In the genomic region with DNA sequence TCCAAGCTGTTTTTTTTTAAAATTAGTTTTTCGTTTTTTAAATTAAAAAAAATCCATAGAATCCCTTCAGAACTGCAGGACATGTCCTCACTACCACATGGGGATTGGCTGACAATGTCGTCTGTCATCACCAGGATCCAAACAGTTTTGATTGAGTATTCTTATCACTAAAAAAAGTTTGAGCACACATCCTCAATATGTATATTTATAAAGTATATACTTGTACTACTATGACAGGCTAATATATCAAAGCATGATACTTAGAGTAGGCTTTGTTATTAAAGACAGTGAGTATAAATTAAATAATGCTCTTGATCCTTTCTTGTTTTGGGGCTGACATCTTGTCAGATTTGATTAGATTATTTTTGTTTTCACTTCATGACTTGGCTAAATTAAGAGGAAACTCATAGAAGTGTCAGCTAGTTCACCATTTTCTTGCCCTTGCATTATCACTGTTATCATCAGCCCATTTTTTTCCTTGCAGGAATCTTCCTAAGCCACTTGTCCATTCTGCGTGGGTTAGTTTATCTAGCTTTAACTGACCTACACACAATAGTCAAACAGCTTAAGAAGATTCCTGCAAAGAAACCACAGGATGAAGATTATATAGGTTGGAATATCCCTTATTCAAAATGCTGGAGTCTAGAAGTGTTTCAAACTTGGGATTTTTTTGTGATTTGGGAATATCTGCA, we compare ENCODE assay signal across 2 cellular contexts.
TF ChIP-seq lines count a peak whose summit lies in the region.

No MANE protein-coding gene starts in this region.

TF ChIP-seq in A549, 52 proteins besides CTCF, POLR2A, EP300 and RAD21:
- no peak for TF ChIP-seq CEBPB (IDR thresholded peaks at IDR 0.05)
- no peak for TF ChIP-seq ZSCAN20 (CRISPR knock-in tag; IDR thresholded peaks at IDR 0.05)
- TF ChIP-seq, protein P1, sequence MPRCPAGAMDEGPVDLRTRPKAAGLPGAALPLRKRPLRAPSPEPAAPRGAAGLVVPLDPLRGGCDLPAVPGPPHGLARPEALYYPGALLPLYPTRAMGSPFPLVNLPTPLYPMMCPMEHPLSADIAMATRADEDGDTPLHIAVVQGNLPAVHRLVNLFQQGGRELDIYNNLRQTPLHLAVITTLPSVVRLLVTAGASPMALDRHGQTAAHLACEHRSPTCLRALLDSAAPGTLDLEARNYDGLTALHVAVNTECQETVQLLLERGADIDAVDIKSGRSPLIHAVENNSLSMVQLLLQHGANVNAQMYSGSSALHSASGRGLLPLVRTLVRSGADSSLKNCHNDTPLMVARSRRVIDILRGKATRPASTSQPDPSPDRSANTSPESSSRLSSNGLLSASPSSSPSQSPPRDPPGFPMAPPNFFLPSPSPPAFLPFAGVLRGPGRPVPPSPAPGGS (IDR thresholded peaks at IDR 0.05): no peak
- TF ChIP-seq, protein P2, sequence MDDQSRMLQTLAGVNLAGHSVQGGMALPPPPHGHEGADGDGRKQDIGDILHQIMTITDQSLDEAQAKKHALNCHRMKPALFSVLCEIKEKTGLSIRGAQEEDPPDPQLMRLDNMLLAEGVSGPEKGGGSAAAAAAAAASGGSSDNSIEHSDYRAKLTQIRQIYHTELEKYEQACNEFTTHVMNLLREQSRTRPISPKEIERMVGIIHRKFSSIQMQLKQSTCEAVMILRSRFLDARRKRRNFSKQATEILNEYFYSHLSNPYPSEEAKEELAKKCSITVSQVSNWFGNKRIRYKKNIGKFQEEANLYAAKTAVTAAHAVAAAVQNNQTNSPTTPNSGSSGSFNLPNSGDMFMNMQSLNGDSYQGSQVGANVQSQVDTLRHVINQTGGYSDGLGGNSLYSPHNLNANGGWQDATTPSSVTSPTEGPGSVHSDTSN (IDR thresholded peaks at IDR 0.05): no peak
- TF ChIP-seq CBX8 (IDR thresholded peaks at IDR 0.05): no peak

TF ChIP-seq in K562, 482 proteins besides CTCF, POLR2A, EP300 and RAD21 (continues in another document):
- TF ChIP-seq ZNF696 (CRISPR knock-in tag; conservative IDR thresholded peaks at IDR 0.05) (no peak), CHD1 (IDR thresholded peaks at IDR 0.05; ENCODE audit: low read length) (no peak), ZNF174 (CRISPR knock-in tag; IDR thresholded peaks at IDR 0.05) (no peak), KDM4B (IDR thresholded peaks at IDR 0.05; ENCODE audit: borderline replicate concordance in 2 of 2, low read depth in 1 of 2) (no peak), ZNF316 (IDR thresholded peaks at IDR 0.05) (peak; percentile 18; the same call in 1 of the 2 replicates), NFE2 (IDR thresholded peaks at IDR 0.05; ENCODE audit: low read depth) (peak; percentile 60), NFIC (IDR thresholded peaks at IDR 0.05) (no peak), CBFA2T2 (conservative IDR thresholded peaks at IDR 0.05) (0 out of 2 replicates have a peak, but pooled peaks have one; percentile 9), MAFG (tag; conservative IDR thresholded peaks at IDR 0.05) (peak; percentile 46), ZNF384 (IDR thresholded peaks at IDR 0.05; ENCODE audit: low read depth, low read length) (peak; percentile 59; the same call in 1 of the 2 replicates), RNF2 (IDR thresholded peaks at IDR 0.05) (no peak), CHD4 (IDR thresholded peaks at IDR 0.05; ENCODE audit: insufficient read depth, insufficient replicate concordance, low read depth, low read length, poor library complexity, severe bottlenecking) (no peak), ARID1B (IDR thresholded peaks at IDR 0.05) (peak; percentile 48; the same call in 1 of the 2 replicates), RCOR1 (IDR thresholded peaks at IDR 0.05; ENCODE audit: borderline replicate concordance in 1 of 2, low read depth in 2 of 2, low read length in 2 of 2) (peak in 1 of 2 experiments; percentile 37; a peak in 1 of 4 replicates), ZNF41 (CRISPR knock-in tag; conservative IDR thresholded peaks at IDR 0.05) (no peak), MEIS2 (IDR thresholded peaks at IDR 0.05; ENCODE audit: partially characterized antibody) (peak; percentile 69), SREBF2 (CRISPR knock-in tag; IDR thresholded peaks at IDR 0.05) (no peak), NEUROD1 (IDR thresholded peaks at IDR 0.05; ENCODE audit: borderline replicate concordance, low read depth, low read length, partially characterized antibody) (no peak), SUPT5H (IDR thresholded peaks at IDR 0.05) (no peak), MTA3 (IDR thresholded peaks at IDR 0.05; ENCODE audit: borderline replicate concordance) (no peak), ZKSCAN8 (CRISPR knock-in tag; IDR thresholded peaks at IDR 0.05) (no peak), KDM5B (IDR thresholded peaks at IDR 0.05; ENCODE audit: insufficient replicate concordance, low read depth, low read length) (no peak), BHLHE40 (IDR thresholded peaks at IDR 0.05; ENCODE audit: low read length) (no peak), ZNF785 (CRISPR knock-in tag; IDR thresholded peaks at IDR 0.05) (no peak), MAFK (IDR thresholded peaks at IDR 0.05; ENCODE audit: low read length) (no peak), ELF4 (CRISPR knock-in tag; IDR thresholded peaks at IDR 0.05) (no peak), KAT2B (IDR thresholded peaks at IDR 0.05; ENCODE audit: low read depth, low read length) (no peak), ZNF12 (CRISPR knock-in tag; IDR thresholded peaks at IDR 0.05) (no peak), ZNF263 (CRISPR knock-in tag; IDR thresholded peaks at IDR 0.05; ENCODE audit: borderline replicate concordance) (no peak), PTTG1 (tag; IDR thresholded peaks at IDR 0.05; ENCODE audit: low read depth) (no peak), ZSCAN32 (CRISPR knock-in tag; IDR thresholded peaks at IDR 0.05) (no peak), SMARCA5 (IDR thresholded peaks at IDR 0.05) (no peak), ZNF224 (CRISPR knock-in tag; IDR thresholded peaks at IDR 0.05) (no peak), HDAC1 (IDR thresholded peaks at IDR 0.05) (no peak), HNRNPUL1 (IDR thresholded peaks at IDR 0.05; ENCODE audit: low read length) (no peak), ZFP30 (CRISPR knock-in tag; IDR thresholded peaks at IDR 0.05; ENCODE audit: borderline replicate concordance) (no peak), SOX6 (IDR thresholded peaks at IDR 0.05) (peak; percentile 43; the same call in 1 of the 2 replicates), PURB (CRISPR knock-in tag; IDR thresholded peaks at IDR 0.05; ENCODE audit: low read depth) (no peak), NR3C1 (CRISPR knock-in tag; IDR thresholded peaks at IDR 0.05) (no peak), NR4A1 (CRISPR knock-in tag; IDR thresholded peaks at IDR 0.05) (no peak), NR4A1 (tag; IDR thresholded peaks at IDR 0.05) (no peak), EWSR1 (IDR thresholded peaks at IDR 0.05; ENCODE audit: borderline replicate concordance, low read depth, partially characterized antibody) (no peak), HLTF (IDR thresholded peaks at IDR 0.05) (no peak), CBX3 (IDR thresholded peaks at IDR 0.05; ENCODE audit: borderline replicate concordance in 1 of 2, low read length in 2 of 2) (no peak), PHB (CRISPR knock-in tag; IDR thresholded peaks at IDR 0.05) (no peak), ZNF507 (tag; conservative IDR thresholded peaks at IDR 0.05) (no peak), ZNF695 (CRISPR knock-in tag; IDR thresholded peaks at IDR 0.05) (no peak), IFI16 (CRISPR knock-in tag; IDR thresholded peaks at IDR 0.05) (no peak)
- TF ChIP-seq, protein P3, sequence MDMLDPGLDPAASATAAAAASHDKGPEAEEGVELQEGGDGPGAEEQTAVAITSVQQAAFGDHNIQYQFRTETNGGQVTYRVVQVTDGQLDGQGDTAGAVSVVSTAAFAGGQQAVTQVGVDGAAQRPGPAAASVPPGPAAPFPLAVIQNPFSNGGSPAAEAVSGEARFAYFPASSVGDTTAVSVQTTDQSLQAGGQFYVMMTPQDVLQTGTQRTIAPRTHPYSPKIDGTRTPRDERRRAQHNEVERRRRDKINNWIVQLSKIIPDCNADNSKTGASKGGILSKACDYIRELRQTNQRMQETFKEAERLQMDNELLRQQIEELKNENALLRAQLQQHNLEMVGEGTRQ (CRISPR knock-in tag; IDR thresholded peaks at IDR 0.05): no peak
- TF ChIP-seq, protein P4, sequence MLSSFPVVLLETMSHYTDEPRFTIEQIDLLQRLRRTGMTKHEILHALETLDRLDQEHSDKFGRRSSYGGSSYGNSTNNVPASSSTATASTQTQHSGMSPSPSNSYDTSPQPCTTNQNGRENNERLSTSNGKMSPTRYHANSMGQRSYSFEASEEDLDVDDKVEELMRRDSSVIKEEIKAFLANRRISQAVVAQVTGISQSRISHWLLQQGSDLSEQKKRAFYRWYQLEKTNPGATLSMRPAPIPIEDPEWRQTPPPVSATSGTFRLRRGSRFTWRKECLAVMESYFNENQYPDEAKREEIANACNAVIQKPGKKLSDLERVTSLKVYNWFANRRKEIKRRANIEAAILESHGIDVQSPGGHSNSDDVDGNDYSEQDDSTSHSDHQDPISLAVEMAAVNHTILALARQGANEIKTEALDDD (IDR thresholded peaks at IDR 0.05): peak; percentile 79
- TF ChIP-seq, protein P5, sequence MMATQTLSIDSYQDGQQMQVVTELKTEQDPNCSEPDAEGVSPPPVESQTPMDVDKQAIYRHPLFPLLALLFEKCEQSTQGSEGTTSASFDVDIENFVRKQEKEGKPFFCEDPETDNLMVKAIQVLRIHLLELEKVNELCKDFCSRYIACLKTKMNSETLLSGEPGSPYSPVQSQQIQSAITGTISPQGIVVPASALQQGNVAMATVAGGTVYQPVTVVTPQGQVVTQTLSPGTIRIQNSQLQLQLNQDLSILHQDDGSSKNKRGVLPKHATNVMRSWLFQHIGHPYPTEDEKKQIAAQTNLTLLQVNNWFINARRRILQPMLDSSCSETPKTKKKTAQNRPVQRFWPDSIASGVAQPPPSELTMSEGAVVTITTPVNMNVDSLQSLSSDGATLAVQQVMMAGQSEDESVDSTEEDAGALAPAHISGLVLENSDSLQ (IDR thresholded peaks at IDR 0.05): peak; percentile 54
- TF ChIP-seq, protein P6, sequence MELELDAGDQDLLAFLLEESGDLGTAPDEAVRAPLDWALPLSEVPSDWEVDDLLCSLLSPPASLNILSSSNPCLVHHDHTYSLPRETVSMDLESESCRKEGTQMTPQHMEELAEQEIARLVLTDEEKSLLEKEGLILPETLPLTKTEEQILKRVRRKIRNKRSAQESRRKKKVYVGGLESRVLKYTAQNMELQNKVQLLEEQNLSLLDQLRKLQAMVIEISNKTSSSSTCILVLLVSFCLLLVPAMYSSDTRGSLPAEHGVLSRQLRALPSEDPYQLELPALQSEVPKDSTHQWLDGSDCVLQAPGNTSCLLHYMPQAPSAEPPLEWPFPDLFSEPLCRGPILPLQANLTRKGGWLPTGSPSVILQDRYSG (tag; conservative IDR thresholded peaks at IDR 0.05; ENCODE audit: low read depth): no peak
- TF ChIP-seq, protein P7, sequence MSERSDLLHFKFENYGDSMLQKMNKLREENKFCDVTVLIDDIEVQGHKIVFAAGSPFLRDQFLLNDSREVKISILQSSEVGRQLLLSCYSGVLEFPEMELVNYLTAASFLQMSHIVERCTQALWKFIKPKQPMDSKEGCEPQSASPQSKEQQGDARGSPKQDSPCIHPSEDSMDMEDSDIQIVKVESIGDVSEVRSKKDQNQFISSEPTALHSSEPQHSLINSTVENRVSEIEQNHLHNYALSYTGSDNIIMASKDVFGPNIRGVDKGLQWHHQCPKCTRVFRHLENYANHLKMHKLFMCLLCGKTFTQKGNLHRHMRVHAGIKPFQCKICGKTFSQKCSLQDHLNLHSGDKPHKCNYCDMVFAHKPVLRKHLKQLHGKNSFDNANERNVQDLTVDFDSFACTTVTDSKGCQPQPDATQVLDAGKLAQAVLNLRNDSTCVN (CRISPR knock-in tag; IDR thresholded peaks at IDR 0.05): no peak
- TF ChIP-seq, protein P8, sequence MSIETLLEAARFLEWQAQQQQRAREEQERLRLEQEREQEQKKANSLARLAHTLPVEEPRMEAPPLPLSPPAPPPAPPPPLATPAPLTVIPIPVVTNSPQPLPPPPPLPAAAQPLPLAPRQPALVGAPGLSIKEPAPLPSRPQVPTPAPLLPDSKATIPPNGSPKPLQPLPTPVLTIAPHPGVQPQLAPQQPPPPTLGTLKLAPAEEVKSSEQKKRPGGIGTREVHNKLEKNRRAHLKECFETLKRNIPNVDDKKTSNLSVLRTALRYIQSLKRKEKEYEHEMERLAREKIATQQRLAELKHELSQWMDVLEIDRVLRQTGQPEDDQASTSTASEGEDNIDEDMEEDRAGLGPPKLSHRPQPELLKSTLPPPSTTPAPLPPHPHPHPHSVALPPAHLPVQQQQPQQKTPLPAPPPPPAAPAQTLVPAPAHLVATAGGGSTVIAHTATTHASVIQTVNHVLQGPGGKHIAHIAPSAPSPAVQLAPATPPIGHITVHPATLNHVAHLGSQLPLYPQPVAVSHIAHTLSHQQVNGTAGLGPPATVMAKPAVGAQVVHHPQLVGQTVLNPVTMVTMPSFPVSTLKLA (conservative IDR thresholded peaks at IDR 0.05): no peak
- TF ChIP-seq, protein P9, sequence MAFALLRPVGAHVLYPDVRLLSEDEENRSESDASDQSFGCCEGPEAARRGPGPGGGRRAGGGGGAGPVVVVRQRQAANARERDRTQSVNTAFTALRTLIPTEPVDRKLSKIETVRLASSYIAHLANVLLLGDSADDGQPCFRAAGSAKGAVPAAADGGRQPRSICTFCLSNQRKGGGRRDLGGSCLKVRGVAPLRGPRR (CRISPR knock-in tag; IDR thresholded peaks at IDR 0.05): no peak
- TF ChIP-seq, protein P10, sequence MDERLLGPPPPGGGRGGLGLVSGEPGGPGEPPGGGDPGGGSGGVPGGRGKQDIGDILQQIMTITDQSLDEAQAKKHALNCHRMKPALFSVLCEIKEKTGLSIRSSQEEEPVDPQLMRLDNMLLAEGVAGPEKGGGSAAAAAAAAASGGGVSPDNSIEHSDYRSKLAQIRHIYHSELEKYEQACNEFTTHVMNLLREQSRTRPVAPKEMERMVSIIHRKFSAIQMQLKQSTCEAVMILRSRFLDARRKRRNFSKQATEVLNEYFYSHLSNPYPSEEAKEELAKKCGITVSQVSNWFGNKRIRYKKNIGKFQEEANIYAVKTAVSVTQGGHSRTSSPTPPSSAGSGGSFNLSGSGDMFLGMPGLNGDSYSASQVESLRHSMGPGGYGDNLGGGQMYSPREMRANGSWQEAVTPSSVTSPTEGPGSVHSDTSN (CRISPR knock-in tag; IDR thresholded peaks at IDR 0.05; ENCODE audit: low read depth): no peak
- TF ChIP-seq, protein P10 (tag; conservative IDR thresholded peaks at IDR 0.05; ENCODE audit: low read depth): peak; percentile 80
- TF ChIP-seq, protein P11, sequence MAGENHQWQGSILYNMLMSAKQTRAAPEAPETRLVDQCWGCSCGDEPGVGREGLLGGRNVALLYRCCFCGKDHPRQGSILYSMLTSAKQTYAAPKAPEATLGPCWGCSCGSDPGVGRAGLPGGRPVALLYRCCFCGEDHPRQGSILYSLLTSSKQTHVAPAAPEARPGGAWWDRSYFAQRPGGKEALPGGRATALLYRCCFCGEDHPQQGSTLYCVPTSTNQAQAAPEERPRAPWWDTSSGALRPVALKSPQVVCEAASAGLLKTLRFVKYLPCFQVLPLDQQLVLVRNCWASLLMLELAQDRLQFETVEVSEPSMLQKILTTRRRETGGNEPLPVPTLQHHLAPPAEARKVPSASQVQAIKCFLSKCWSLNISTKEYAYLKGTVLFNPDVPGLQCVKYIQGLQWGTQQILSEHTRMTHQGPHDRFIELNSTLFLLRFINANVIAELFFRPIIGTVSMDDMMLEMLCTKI (IDR thresholded peaks at IDR 0.05; ENCODE audit: partially characterized antibody): no peak
